ENCODE assay signal across 16 cellular contexts in genomic region chr1:204266504-204267034, GRCh38. TPM values are rescaled to one million over a fixed set of nuclear protein-coding genes. Genes with fewer than 3 reads are reported as not detected.
DNase-seq lines count a peak whose midpoint lies in the region; ATAC-seq and TF ChIP-seq lines count a peak whose summit lies in the region.
"Had no signal": no experiment of that assay in that cellular context is flagged by ENCODE, and none has a peak within 500 bp of the region (broad histone marks: within the 10 kb centered on the region; RNA-seq: fewer than 3 reads in every experiment).

No MANE protein-coding gene starts in this region.

- H3K36me3 Mint-ChIP-seq in Caco-2 (ENCODE audit: insufficient read depth, unreplicated experiment): peaks cover 18% of the 10 kb centered on the region
- H3K36me3 Mint-ChIP-seq in CD4-positive, alpha-beta T cell (ENCODE audit: low read depth): no peaks in the 10 kb centered on the region

- H3K4me2 ChIP-seq in hepatocyte: peak overlapping the region; percentile 54

- peak overlapping the region; percentile 72 for H3K27ac Mint-ChIP-seq in Caco-2 (ENCODE audit: unreplicated experiment)
- no peak overlapping the region for H3K27ac Mint-ChIP-seq in CD4-positive, alpha-beta T cell
- H3K27ac Mint-ChIP-seq: activated naive CD8-positive, alpha-beta T cell treated with anti-CD3 and anti-CD28 coated beads, Interleukin-2, amount 50 U/mL, for 24 hours; T-helper 1 cell treated with Interleukin-12 subunit alpha and Interleukin-12 subunit beta and Interleukin-4 antibody, amounts not matched to agents 30 μg/mL and 1 μg/mL, for 36 hours had no signal

- no peak overlapping the region for H3K4me3 ChIP-seq in Caco-2 (ENCODE audit: low read depth, low read length)
- H3K4me3 ChIP-seq in hepatocyte: no peak overlapping the region
- no peak overlapping the region for H3K4me3 ChIP-seq in H7 (ENCODE audit: insufficient read depth, low read depth, low read length)
- H3K4me3 ChIP-seq: thyroid gland had no signal

- peaks cover 20% of the 10 kb centered on the region for H3K4me1 ChIP-seq in Caco-2
- H3K4me1 ChIP-seq in hepatocyte (ENCODE audit: insufficient read depth): peaks cover 27% of the 10 kb centered on the region
- H3K4me1 ChIP-seq: parathyroid adenoma, thyroid gland had no signal

- no peaks in the 10 kb centered on the region for H3K27me3 Mint-ChIP-seq in Caco-2 (ENCODE audit: insufficient read depth, unreplicated experiment)
- H3K27me3 Mint-ChIP-seq in CD4-positive, alpha-beta T cell: no peaks in the 10 kb centered on the region

- intact Hi-C loops in Caco-2 (cut with micrococcal nuclease; ENCODE audit: unreplicated experiment): loop anchor here (1.0 to 2.0 kb wide), 2 partner anchors 8 to 20 kb away; no protein-coding TSS in a partner anchor
- intact Hi-C loops in posterior vena cava (cut with DNase I): no loop called here
- intact Hi-C loops in CD4-positive, alpha-beta T cell (cut with DNase I, micrococcal nuclease): no loop called here

- H3K79me2 ChIP-seq in hepatocyte: no peaks in the 10 kb centered on the region
- H3K79me2 ChIP-seq: parathyroid adenoma had no signal

- no peak overlapping the region for H2AFZ ChIP-seq in hepatocyte
- H2AFZ ChIP-seq: parathyroid adenoma had no signal

- peak overlapping the region; percentile 82 for H3K27ac ChIP-seq in hepatocyte
- H3K27ac ChIP-seq in CD4-positive, alpha-beta T cell (ENCODE audit: low read depth, low read length): no peak overlapping the region
- H3K27ac ChIP-seq: parathyroid adenoma, thyroid gland had no signal

- H3K9me3 Mint-ChIP-seq in Caco-2 (ENCODE audit: unreplicated experiment): no peaks in the 10 kb centered on the region
- no peaks in the 10 kb centered on the region for H3K9me3 Mint-ChIP-seq in CD4-positive, alpha-beta T cell
- H3K9me3 Mint-ChIP-seq: activated naive CD8-positive, alpha-beta T cell treated with anti-CD3 and anti-CD28 coated beads, Interleukin-2, amount 50 U/mL, for 24 hours; T-helper 1 cell treated with Interleukin-12 subunit alpha and Interleukin-12 subunit beta and Interleukin-4 antibody, amounts not matched to agents 30 μg/mL and 1 μg/mL, for 36 hours had no signal

- H3K36me3 ChIP-seq in Caco-2 (ENCODE audit: control insufficient read depth, insufficient read depth, low read length): peaks cover 8% of the 10 kb centered on the region
- no peaks in the 10 kb centered on the region for H3K36me3 ChIP-seq in hepatocyte (replicated peaks; ENCODE audit: insufficient read depth, low read depth)
- no peaks in the 10 kb centered on the region for H3K36me3 ChIP-seq in H7 (replicated peaks; ENCODE audit: control insufficient read depth, insufficient read depth, low read length)
- H3K36me3 ChIP-seq: thyroid gland had no signal

- POLR2A ChIA-PET in Caco-2 (lab: Charles Lee): no interaction called here
- POLR2A ChIA-PET in CD4-positive, alpha-beta T cell (lab: Charles Lee): no interaction called here

- no TSS peak for BruUV-seq in Caco-2 (replicated peaks; lab: Mats Ljungman, UMichigan)

- H3K9me3 ChIP-seq in Caco-2 (no peaks in the 10 kb centered on the region), hepatocyte (ENCODE audit: low read depth) (no peaks in the 10 kb centered on the region)
- no peaks in the 10 kb centered on the region for H3K9me3 ChIP-seq in CD4-positive, alpha-beta T cell (ENCODE audit: control insufficient read depth, low read length)
- H3K9me3 ChIP-seq: thyroid gland had no signal

- H3K4me3 Mint-ChIP-seq in Caco-2 (ENCODE audit: unreplicated experiment): peak overlapping the region; percentile 48
- H3K4me3 Mint-ChIP-seq in CD4-positive, alpha-beta T cell: no peak overlapping the region
- H3K4me3 Mint-ChIP-seq: activated naive CD8-positive, alpha-beta T cell treated with anti-CD3 and anti-CD28 coated beads, Interleukin-2, amount 50 U/mL, for 24 hours; T-helper 1 cell treated with Interleukin-12 subunit alpha and Interleukin-12 subunit beta and Interleukin-4 antibody, amounts not matched to agents 30 μg/mL and 1 μg/mL, for 36 hours had no signal

- WGBS in hepatocyte (ENCODE audit: low lambda C conversion rate, missing lambda C conversion rate): 50% methylated on average over 5 of the region's 5 CpGs

- DNase-seq in Caco-2 (peak; percentile 79 to 83), NCI-H526 treated with DMSO at 0.1 percent for 48 hours (lab: John Stamatoyannopoulos, UW) (peak; percentile 18), hepatocyte (ENCODE audit: low spot score) (peak; percentile 76), posterior vena cava (ENCODE audit: low spot score) (peak; percentile 38), ureter (ENCODE audit: low spot score) (no peak), H7 (no peak)
- no peak for DNase-seq in CD4-positive, alpha-beta T cell
- DNase-seq: activated CD4-positive, alpha-beta T cell treated with anti-CD3 and anti-CD28 coated beads for 1 hour; activated naive CD8-positive, alpha-beta T cell treated with anti-CD3 and anti-CD28 coated beads, Interleukin-2, amount 50 U/mL, for 24 hours; activated T-cell treated with anti-CD3 and anti-CD28 coated beads, Interleukin-2, amount 50 U/mL, for 1 hour; mesenchymal stem cell; NCI-H510A; thyroid gland had no signal

- no peaks in the 10 kb centered on the region for H3K27me3 ChIP-seq in Caco-2 (replicated peaks; ENCODE audit: control insufficient read depth, insufficient read depth, low read length)
- no peaks in the 10 kb centered on the region for H3K27me3 ChIP-seq in hepatocyte
- no peaks in the 10 kb centered on the region for H3K27me3 ChIP-seq in CD4-positive, alpha-beta T cell (ENCODE audit: control insufficient read depth, insufficient read depth, low read length)
- no peaks in the 10 kb centered on the region for H3K27me3 ChIP-seq in H7 (ENCODE audit: control insufficient read depth, insufficient read depth, low read length)
- H3K27me3 ChIP-seq: thyroid gland had no signal

- no peaks in the 10 kb centered on the region for H4K20me1 ChIP-seq in hepatocyte (ENCODE audit: insufficient read depth, poor library complexity, severe bottlenecking)

- CTCF ChIA-PET in Caco-2 (lab: Charles Lee): no interaction called here
- CTCF ChIA-PET in CD4-positive, alpha-beta T cell (lab: Charles Lee): interaction anchor here (0.6 kb wide), 1 partner anchor 1280 kb away, joined by 3 read pairs; no protein-coding TSS in a partner anchor

- TF ChIP-seq CTCF in Caco-2 (IDR thresholded peaks at IDR 0.05; ENCODE audit: insufficient read depth in 1 of 2, low read depth in 1 of 2, low read length in 1 of 2, severe bottlenecking in 1 of 2, unreplicated experiment in 1 of 2): no peak
- no peak for TF ChIP-seq CTCF in hepatocyte (IDR thresholded peaks at IDR 0.05; ENCODE audit: poor library complexity)
- no peak for TF ChIP-seq CTCF in CD4-positive, alpha-beta T cell (IDR thresholded peaks at IDR 0.05)

- no peaks in the 10 kb centered on the region for H3K9me2 ChIP-seq in hepatocyte (replicated peaks; ENCODE audit: insufficient read depth)

- H3K4me1 Mint-ChIP-seq in Caco-2 (ENCODE audit: low read depth, unreplicated experiment): peaks cover 14% of the 10 kb centered on the region
- H3K4me1 Mint-ChIP-seq in CD4-positive, alpha-beta T cell (ENCODE audit: low read depth): no peaks in the 10 kb centered on the region
- H3K4me1 Mint-ChIP-seq: activated naive CD8-positive, alpha-beta T cell treated with anti-CD3 and anti-CD28 coated beads, Interleukin-2, amount 50 U/mL, for 24 hours had no signal

- ATAC-seq in HG02885 (IDR thresholded peaks at IDR 0.05; ENCODE audit: poor library complexity, unreplicated experiment): no peak
- no peak for ATAC-seq in CD4-positive, alpha-beta T cell (ENCODE audit: poor library complexity)
- ATAC-seq: activated naive CD8-positive, alpha-beta T cell treated with anti-CD3 and anti-CD28 coated beads, Interleukin-2, amount 50 U/mL, for 24 hours had no signal

RNA-seq across cellular contexts. Expression of gene GOLT1A, which starts 52.8 kb away (rescaled TPM):
- total RNA-seq in Caco-2 (2022): 20.4 and 25.9 TPM in 2 replicates
- 13.6 and 26.6 TPM in 2 replicates for total RNA-seq in hepatocyte
- polyA plus RNA-seq in hepatocyte: 34.7 and 36.0 TPM in 2 replicates
- not detected for total RNA-seq in posterior vena cava
- total RNA-seq in ureter: 26.0 TPM
- under 1 TPM in 1 of 2 experiments, not detected in 1; 0.30 TPM for total RNA-seq in CD4-positive, alpha-beta T cell
- 0.76 and 1.0 TPM in 2 replicates for total RNA-seq in H7 (2014; rRNA removed; shearing (Covaris generic))

Comparison
In these comparisons a context has a peak if more than half of its experiments do, and no peak if none do; other contexts are left out.
1. DNase-seq: peak in Caco-2 (2 of 2), NCI-H526 treated with DMSO at 0.1 percent for 48 hours (single experiment), hepatocyte (single experiment) and posterior vena cava (single experiment); none in ureter (single experiment), CD4-positive, alpha-beta T cell (0 of 10) and H7 (single experiment).